In the genomic region with DNA sequence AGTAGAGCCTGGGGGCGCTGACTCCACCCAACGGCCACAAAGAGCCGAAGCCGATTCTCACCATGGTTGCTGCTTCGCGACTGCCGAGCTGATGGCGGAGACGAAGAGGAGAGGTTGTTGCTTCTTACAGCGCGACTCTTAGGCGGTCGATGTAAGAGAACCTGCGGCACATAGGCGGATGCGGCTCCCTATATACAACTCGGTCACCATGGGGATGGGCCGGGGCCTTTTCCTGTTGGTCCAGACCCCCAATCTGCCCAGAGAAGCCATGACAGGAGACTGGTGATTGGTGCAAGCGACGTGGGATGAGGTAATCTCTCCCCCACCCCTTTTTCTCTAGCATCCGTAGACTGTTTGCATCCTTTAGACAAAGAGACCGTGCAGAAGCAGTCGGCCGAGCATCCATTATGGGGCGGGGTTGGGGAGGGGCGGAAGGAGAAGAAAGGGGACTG, we compare ENCODE assay signal across 8 cellular contexts. TPM values are rescaled to one million over a fixed set of nuclear protein-coding genes. Genes with fewer than 3 reads are reported as not detected.
A peak's percentile ranks its signal among the peaks of the same experiment; 100 is the strongest.
DNase-seq lines count a peak whose midpoint lies in the region; ATAC-seq and TF ChIP-seq lines count a peak whose summit lies in the region.

TUBA1A (minus strand) TSS at position 165 of the 452 bp plus-strand sequence; CDS start at position 64, 101 bp downstream.

- H3K27me3 Mint-ChIP-seq in WTC11 (ENCODE audit: low read depth) = no peaks in the 10 kb centered on the region

- POLR2A ChIA-PET in WTC11 (lab: Charles Lee) = interaction anchor here (0.8 to 1.5 kb wide), 4 partner anchors 13 to 79 kb away, joined by 3 to 12 read pairs (median 3); partner anchors contain the start of genes LMBR1L and TUBA1B

- peak within 1 kb of the TSS; percentile 16 for H2AFZ ChIP-seq in ACC112 (ENCODE audit: low read length, unreplicated experiment)

- peak within 1 kb of the TSS; percentile 93 for H3K4me3 Mint-ChIP-seq in WTC11

- H3K4me1 Mint-ChIP-seq in WTC11 = peaks cover 11% of the 10 kb centered on the region

- DNase-seq in NCI-H2227 (lab: John Stamatoyannopoulos, UW; ENCODE audit: unreplicated experiment) (peak; percentile 96), WTC11 (ENCODE audit: low spot score) (peak; percentile 95), inferior parietal cortex (ENCODE audit: extremely low spot score) (peak; percentile 97)
- peak; percentile 98 for DNase-seq in central memory CD4-positive, alpha-beta T cell
- peak; percentile 72 for DNase-seq in stimulated activated CD4-positive, alpha-beta T cell treated with anti-CD3 and anti-CD28 coated beads, Interleukin-12 subunit alpha, Interleukin-12 subunit beta, amount 100 ng/mL, for 4 hours

- H3K4me1 ChIP-seq in ACC112 (ENCODE audit: control insufficient read depth, insufficient read depth, low read length, unreplicated experiment) = peaks cover 15% of the 10 kb centered on the region

- CTCF ChIA-PET in WTC11 (lab: Charles Lee) = interaction anchor here (0.6 to 2.4 kb wide), 8 partner anchors 44 to 201 kb away, joined by 3 to 11 read pairs (median 5); partner anchors contain the start of gene TUBA1B

- H3K9me3 Mint-ChIP-seq in WTC11 = no peaks in the 10 kb centered on the region

- no peak for TF ChIP-seq CTCF in WTC11 (IDR thresholded peaks at IDR 0.05)

- H3K27ac ChIP-seq in ACC112 (ENCODE audit: low read depth, low read length) = peak within 1 kb of the TSS; percentile 89

- peaks cover 6% of the 10 kb centered on the region for H3K36me3 ChIP-seq in ACC112 (ENCODE audit: insufficient read depth, low read length)

- H3K27me3 ChIP-seq in ACC112 (ENCODE audit: insufficient read depth, low read length) = no peaks in the 10 kb centered on the region

- peaks cover 18% of the 10 kb centered on the region for H3K36me3 Mint-ChIP-seq in WTC11

- ATAC-seq in GM18870 (IDR thresholded peaks at IDR 0.05; ENCODE audit: unreplicated experiment) (peak; percentile 83), HG03139 (IDR thresholded peaks at IDR 0.05; ENCODE audit: unreplicated experiment) (peak; percentile 72), WTC11 (peak; percentile 98)

- H3K27ac Mint-ChIP-seq in WTC11 = peak within 1 kb of the TSS; percentile 98

- peaks cover 18% of the 10 kb centered on the region for H3K79me2 ChIP-seq in ACC112 (ENCODE audit: control insufficient read depth, insufficient read depth, low read length, unreplicated experiment)

- peak within 1 kb of the TSS; percentile 91 for H3K4me3 ChIP-seq in ACC112 (ENCODE audit: low read depth, low read length)

TF ChIP-seq in WTC11, 78 proteins besides CTCF, POLR2A, EP300 and RAD21:
- TF ChIP-seq SMAD3 (CRISPR knock-in tag; IDR thresholded peaks at IDR 0.05; ENCODE audit: borderline replicate concordance) (0 out of 2 replicates have a peak, but pooled peaks have one; percentile 25), ZNF121 (CRISPR knock-in tag; IDR thresholded peaks at IDR 0.05) (0 out of 2 replicates have a peak, but pooled peaks have one; percentile 28), ETV6 (CRISPR knock-in tag; IDR thresholded peaks at IDR 0.05) (peak; percentile 69; the same call in 1 of the 2 replicates), ZNF263 (CRISPR knock-in tag; IDR thresholded peaks at IDR 0.05; ENCODE audit: low read depth) (no peak), GABPB1 (CRISPR knock-in tag; IDR thresholded peaks at IDR 0.05) (no peak), TEAD4 (CRISPR knock-in tag; IDR thresholded peaks at IDR 0.05) (no peak), KAT7 (CRISPR knock-in tag; IDR thresholded peaks at IDR 0.05; ENCODE audit: borderline replicate concordance) (no peak), EMX1 (CRISPR knock-in tag; IDR thresholded peaks at IDR 0.05) (no peak), E2F1 (CRISPR knock-in tag; IDR thresholded peaks at IDR 0.05) (no peak), CBFB (CRISPR knock-in tag; IDR thresholded peaks at IDR 0.05; ENCODE audit: low read depth) (no peak), E2F4 (CRISPR knock-in tag; IDR thresholded peaks at IDR 0.05; ENCODE audit: borderline replicate concordance, low read depth) (no peak), FOXK1 (CRISPR knock-in tag; IDR thresholded peaks at IDR 0.05) (peak; percentile 52; the same call in 1 of the 2 replicates), IRF2 (CRISPR knock-in tag; IDR thresholded peaks at IDR 0.05; ENCODE audit: borderline replicate concordance, low read depth) (no peak), SMAD4 (CRISPR knock-in tag; IDR thresholded peaks at IDR 0.05) (no peak), NFYB (CRISPR knock-in tag; conservative IDR thresholded peaks at IDR 0.05; ENCODE audit: low read depth) (no peak), JUN (CRISPR knock-in tag; IDR thresholded peaks at IDR 0.05) (no peak), ESRRA (CRISPR knock-in tag; IDR thresholded peaks at IDR 0.05; ENCODE audit: borderline replicate concordance) (no peak), FOXJ3 (CRISPR knock-in tag; IDR thresholded peaks at IDR 0.05; ENCODE audit: borderline replicate concordance) (no peak)
- TF ChIP-seq, protein P1, sequence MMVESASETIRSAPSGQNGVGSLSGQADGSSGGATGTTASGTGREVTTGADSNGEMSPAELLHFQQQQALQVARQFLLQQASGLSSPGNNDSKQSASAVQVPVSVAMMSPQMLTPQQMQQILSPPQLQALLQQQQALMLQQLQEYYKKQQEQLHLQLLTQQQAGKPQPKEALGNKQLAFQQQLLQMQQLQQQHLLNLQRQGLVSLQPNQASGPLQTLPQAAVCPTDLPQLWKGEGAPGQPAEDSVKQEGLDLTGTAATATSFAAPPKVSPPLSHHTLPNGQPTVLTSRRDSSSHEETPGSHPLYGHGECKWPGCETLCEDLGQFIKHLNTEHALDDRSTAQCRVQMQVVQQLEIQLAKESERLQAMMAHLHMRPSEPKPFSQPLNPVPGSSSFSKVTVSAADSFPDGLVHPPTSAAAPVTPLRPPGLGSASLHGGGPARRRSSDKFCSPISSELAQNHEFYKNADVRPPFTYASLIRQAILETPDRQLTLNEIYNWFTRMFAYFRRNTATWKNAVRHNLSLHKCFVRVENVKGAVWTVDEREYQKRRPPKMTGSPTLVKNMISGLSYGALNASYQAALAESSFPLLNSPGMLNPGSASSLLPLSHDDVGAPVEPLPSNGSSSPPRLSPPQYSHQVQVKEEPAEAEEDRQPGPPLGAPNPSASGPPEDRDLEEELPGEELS (CRISPR knock-in tag; IDR thresholded peaks at IDR 0.05) = peak; percentile 64; the same call in 1 of the 2 replicates
- TF ChIP-seq, protein P2, sequence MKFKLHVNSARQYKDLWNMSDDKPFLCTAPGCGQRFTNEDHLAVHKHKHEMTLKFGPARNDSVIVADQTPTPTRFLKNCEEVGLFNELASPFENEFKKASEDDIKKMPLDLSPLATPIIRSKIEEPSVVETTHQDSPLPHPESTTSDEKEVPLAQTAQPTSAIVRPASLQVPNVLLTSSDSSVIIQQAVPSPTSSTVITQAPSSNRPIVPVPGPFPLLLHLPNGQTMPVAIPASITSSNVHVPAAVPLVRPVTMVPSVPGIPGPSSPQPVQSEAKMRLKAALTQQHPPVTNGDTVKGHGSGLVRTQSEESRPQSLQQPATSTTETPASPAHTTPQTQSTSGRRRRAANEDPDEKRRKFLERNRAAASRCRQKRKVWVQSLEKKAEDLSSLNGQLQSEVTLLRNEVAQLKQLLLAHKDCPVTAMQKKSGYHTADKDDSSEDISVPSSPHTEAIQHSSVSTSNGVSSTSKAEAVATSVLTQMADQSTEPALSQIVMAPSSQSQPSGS (CRISPR knock-in tag; IDR thresholded peaks at IDR 0.05; ENCODE audit: borderline replicate concordance, low read depth) = no peak

RNA-seq across cellular contexts. Expression of gene TUBA1A, which starts in this region (rescaled TPM):
- total RNA-seq in WTC11 (2021) = 195 to 226 TPM (median 203 TPM) in 3 replicates

Comparison
In these comparisons a context has a peak if more than half of its experiments do, and no peak if none do; other contexts are left out.
1. Peak in every context shown above with its lines: DNase-seq, ATAC-seq, H3K4me3 ChIP-seq and H3K27ac ChIP-seq.